ENCODE assay signal across 1 cellular context in genomic region chr16:5071681-5072333, GRCh38.
TF ChIP-seq lines count a peak whose summit lies in the region.

TSS of gene ALG1 (plus strand) at chr16:5071843. CDS start at chr16:5071850, 7 bp downstream.

TF ChIP-seq in SK-N-SH, 30 proteins besides CTCF, POLR2A, EP300 and RAD21 (continued from another document):
- TF ChIP-seq USF1 (IDR thresholded peaks at IDR 0.05; ENCODE audit: borderline replicate concordance, low read depth) = peak; percentile 98
